ENCODE assay signal across 20 cellular contexts in genomic region chr6:157230971-157231370, GRCh38.
DNase-seq lines count a peak whose midpoint lies in the region; ATAC-seq and TF ChIP-seq lines count a peak whose summit lies in the region.
"Had no signal": no experiment of that assay in that cellular context is flagged by ENCODE, and none has a peak within 500 bp of the region (broad histone marks: within the 10 kb centered on the region; RNA-seq: fewer than 3 reads in every experiment).

No MANE protein-coding gene starts in this region.

- no peaks in the 10 kb centered on the region for H3F3A ChIP-seq in neural cell (ENCODE audit: insufficient read depth, low read length, poor library complexity, severe bottlenecking)

- no peaks in the 10 kb centered on the region for H3K9me3 Mint-ChIP-seq in T-helper 2 cell treated with Interferon-gamma antibody and Interleukin-4, amounts not matched to agents 5 μg/mL and 100 μg/mL, for 36 hours
- H3K9me3 Mint-ChIP-seq: CD4-positive, alpha-beta T cell had no signal

- no peaks in the 10 kb centered on the region for H3K79me2 ChIP-seq in neural cell (replicated peaks; ENCODE audit: insufficient read depth, low read length)

- H3K36me3 ChIP-seq in neural cell (ENCODE audit: insufficient read depth, low read length) (no peaks in the 10 kb centered on the region), upper lobe of right lung (no peaks in the 10 kb centered on the region)
- H3K36me3 ChIP-seq: BLaER1, HAP-1, MG63 had no signal

- H3K27ac ChIP-seq in neural cell (ENCODE audit: low read length) (peak overlapping the region; percentile 77), upper lobe of right lung (no peak overlapping the region)
- H3K27ac ChIP-seq: BLaER1 had no signal

- peak; percentile 15 for DNase-seq in cardiac septum (ENCODE audit: low spot score)
- no peak for DNase-seq in left ventricle myocardium superior
- peak; percentile 94 for DNase-seq in SHP77 treated with DMSO at 0.1 percent for 48 hours (lab: John Stamatoyannopoulos, UW)
- DNase-seq in upper lobe of right lung, result peak; percentile 40
- no peak for DNase-seq in T-helper 2 cell treated with Interferon-gamma antibody and Interleukin-4, amounts not matched to agents 5 μg/mL and 100 μg/mL, for 36 hours (ENCODE audit: low spot score)
- no peak for DNase-seq in T-helper 1 cell
- no peak for DNase-seq in activated naive CD4-positive, alpha-beta T cell treated with anti-CD3 and anti-CD28 coated beads, Interleukin-2, amount 50 U/mL, for 16 hours
- DNase-seq: CD4-positive, alpha-beta T cell; COR-L47; DND-41; MG63; NCI-H1048; NCI-H1417 treated with DMSO at 0.1 percent for 48 hours; NCI-H2029; NCI-H345; NCI-H524 had no signal

- no peak overlapping the region for H3K9ac ChIP-seq in neural cell (ENCODE audit: low read length)
- H3K9ac ChIP-seq: BLaER1 had no signal

- H3K4me3 ChIP-seq in neural cell (ENCODE audit: low read length) (no peak overlapping the region), upper lobe of right lung (no peak overlapping the region)
- H3K4me3 ChIP-seq: BLaER1, HAP-1, MG63 had no signal

- no peak overlapping the region for H3K27ac Mint-ChIP-seq in T-helper 2 cell treated with Interferon-gamma antibody and Interleukin-4, amounts not matched to agents 5 μg/mL and 100 μg/mL, for 36 hours
- H3K27ac Mint-ChIP-seq: CD4-positive, alpha-beta T cell had no signal

- intact Hi-C loops in cardiac septum (cut with DNase I), result no loop called here
- intact Hi-C loops in left ventricle myocardium superior (cut with micrococcal nuclease), result no loop called here
- intact Hi-C loops in upper lobe of right lung (cut with DNase I), result no loop called here

- H3K4me2 ChIP-seq in neural cell (ENCODE audit: low read length), result no peak overlapping the region

- no peak for TF ChIP-seq RAD21 in neural cell (conservative IDR thresholded peaks at IDR 0.05)

- peaks cover 37% of the 10 kb centered on the region for H3K27me3 Mint-ChIP-seq in T-helper 2 cell treated with Interferon-gamma antibody and Interleukin-4, amounts not matched to agents 5 μg/mL and 100 μg/mL, for 36 hours (ENCODE audit: low read depth)

- TF ChIP-seq EP300 in neural cell (conservative IDR thresholded peaks at IDR 0.05; ENCODE audit: poor library complexity, severe bottlenecking), result no peak

- H3K4me1 Mint-ChIP-seq in T-helper 2 cell treated with Interferon-gamma antibody and Interleukin-4, amounts not matched to agents 5 μg/mL and 100 μg/mL, for 36 hours (ENCODE audit: low read depth), result peaks cover 33% of the 10 kb centered on the region

- TF ChIP-seq CTCF in neural cell (IDR thresholded peaks at IDR 0.05; ENCODE audit: poor library complexity, severe bottlenecking) (no peak), upper lobe of right lung (IDR thresholded peaks at IDR 0.05) (no peak)

- peaks cover 8% of the 10 kb centered on the region for H3K4me1 ChIP-seq in upper lobe of right lung
- H3K4me1 ChIP-seq: HAP-1 had no signal

- H3K4me3 Mint-ChIP-seq in T-helper 2 cell treated with Interferon-gamma antibody and Interleukin-4, amounts not matched to agents 5 μg/mL and 100 μg/mL, for 36 hours, result no peak overlapping the region
- H3K4me3 Mint-ChIP-seq: CD4-positive, alpha-beta T cell had no signal

- ATAC-seq in left ventricle myocardium superior (no peak), upper lobe of right lung (no peak)
- ATAC-seq: Right ventricle myocardium inferior had no signal

- H3K27me3 ChIP-seq in neural cell (ENCODE audit: insufficient read depth, low read depth, low read length) (peaks cover 25% of the 10 kb centered on the region), upper lobe of right lung (peaks cover 24% of the 10 kb centered on the region)
- H3K27me3 ChIP-seq: MG63 had no signal

- H3K9me3 ChIP-seq in neural cell (ENCODE audit: low read length), result no peaks in the 10 kb centered on the region
- no peaks in the 10 kb centered on the region for H3K9me3 ChIP-seq in upper lobe of right lung
- H3K9me3 ChIP-seq: HAP-1, MG63 had no signal

- peaks cover 2% of the 10 kb centered on the region for H3K36me3 Mint-ChIP-seq in T-helper 2 cell treated with Interferon-gamma antibody and Interleukin-4, amounts not matched to agents 5 μg/mL and 100 μg/mL, for 36 hours (ENCODE audit: low read depth)

- H4K20me1 ChIP-seq in neural cell (ENCODE audit: insufficient read depth), result no peaks in the 10 kb centered on the region

- no peak overlapping the region for H2AFZ ChIP-seq in neural cell (ENCODE audit: low read depth, low read length)

- no peaks in the 10 kb centered on the region for H3K9me2 ChIP-seq in neural cell (ENCODE audit: insufficient read depth, low read length)

TF ChIP-seq in neural cell, 6 proteins besides CTCF, POLR2A, EP300 and RAD21:
- TF ChIP-seq MXI1 (conservative IDR thresholded peaks at IDR 0.05; ENCODE audit: poor library complexity, severe bottlenecking) (no peak), EZH2 (IDR thresholded peaks at IDR 0.05; ENCODE audit: borderline replicate concordance, insufficient read depth, low read length, poor library complexity, severe bottlenecking) (no peak), SMC3 (conservative IDR thresholded peaks at IDR 0.05; ENCODE audit: poor library complexity) (no peak), REST (IDR thresholded peaks at IDR 0.05; ENCODE audit: borderline replicate concordance) (no peak), TAF1 (IDR thresholded peaks at IDR 0.05; ENCODE audit: low read depth) (no peak), POLR2AphosphoS5 (IDR thresholded peaks at IDR 0.05) (no peak)

Comparison
In these comparisons a context has a peak if more than half of its experiments do, and no peak if none do; other contexts are left out.
1. DNase-seq: peak in cardiac septum (single experiment), SHP77 treated with DMSO at 0.1 percent for 48 hours (single experiment) and upper lobe of right lung (single experiment); none in left ventricle myocardium superior (single experiment), T-helper 2 cell treated with Interferon-gamma antibody and Interleukin-4, amounts not matched to agents 5 μg/mL and 100 μg/mL, for 36 hours (single experiment), T-helper 1 cell (0 of 5) and activated naive CD4-positive, alpha-beta T cell treated with anti-CD3 and anti-CD28 coated beads, Interleukin-2, amount 50 U/mL, for 16 hours (single experiment).